In genomic region chr10:15346440-15347141, GRCh38 we compare ENCODE assay signal across 1 cellular context.
TF ChIP-seq lines count a peak whose summit lies in the region.

No MANE protein-coding gene starts in this region.

TF ChIP-seq in HepG2, 621 proteins besides CTCF, POLR2A, EP300 and RAD21 (continued from another document):
- TF ChIP-seq CBX2 (IDR thresholded peaks at IDR 0.05; ENCODE audit: low read depth, low read length) (no peak), CBX2 (CRISPR knock-in tag; IDR thresholded peaks at IDR 0.05; ENCODE audit: low read depth) (no peak), SOX13 (IDR thresholded peaks at IDR 0.05) (no peak), SOX13 (CRISPR knock-in tag; conservative IDR thresholded peaks at IDR 0.05 in 1 of 2, IDR thresholded peaks at IDR 0.05 in 1 of 2) (no peak), ZNF841 (CRISPR knock-in tag; IDR thresholded peaks at IDR 0.05; ENCODE audit: borderline replicate concordance) (no peak), NKX3-1 (CRISPR knock-in tag; IDR thresholded peaks at IDR 0.05) (no peak), FOXO1 (CRISPR knock-in tag; IDR thresholded peaks at IDR 0.05) (no peak), HMGXB4 (CRISPR knock-in tag; IDR thresholded peaks at IDR 0.05; ENCODE audit: borderline replicate concordance in 1 of 2, low read depth in 1 of 2) (no peak)
